Comparison of ENCODE assay signal across 8 cellular contexts in the genomic region with DNA sequence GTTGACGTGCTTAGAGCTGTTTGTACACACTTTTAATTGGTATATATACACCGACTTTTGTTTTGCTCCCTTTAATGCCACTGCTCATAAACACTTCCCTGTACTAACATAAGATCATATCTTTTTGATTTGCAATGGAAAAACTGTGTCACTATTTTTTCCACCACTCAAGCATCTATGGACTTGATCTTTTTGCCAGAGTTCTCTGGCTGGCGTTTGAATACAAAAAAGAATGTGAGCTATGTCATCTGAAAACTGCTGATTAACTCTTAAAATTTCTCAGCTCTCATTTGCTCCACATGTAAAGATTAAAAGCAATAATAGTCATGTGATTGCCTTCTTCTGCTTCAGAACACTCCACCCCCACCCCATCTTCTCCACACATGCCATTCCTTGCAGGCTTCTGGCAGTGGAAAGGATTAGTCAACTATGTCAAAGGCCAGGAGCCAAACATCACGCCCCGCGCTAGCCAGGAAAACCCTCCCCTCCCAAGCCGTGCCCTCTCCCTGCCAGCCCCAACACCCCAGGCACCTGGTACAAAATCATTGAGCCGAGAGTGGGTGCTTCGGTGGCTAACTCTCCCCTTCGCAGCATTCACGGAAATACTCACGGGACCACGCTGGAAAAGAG.
A peak's percentile ranks its signal among the peaks of the same experiment; 100 is the strongest.
DNase-seq lines count a peak whose midpoint lies in the region; ATAC-seq and TF ChIP-seq lines count a peak whose summit lies in the region.

No MANE protein-coding gene starts in this region.

- CTCF ChIA-PET in BJ (lab: Yijun Ruan, JAX), result interaction anchor here (0.9 to 3.0 kb wide), 4 partner anchors 14 to 262 kb away, joined by 3 to 13 read pairs (median 4); no protein-coding TSS in a partner anchor
- CTCF ChIA-PET in PC-9 (lab: Charles Lee), result no interaction called here

- intact Hi-C loops in PC-9 (cut with micrococcal nuclease; ENCODE audit: unreplicated experiment), result loop anchor here (1.0 kb wide), 1 partner anchor 13 kb away; no protein-coding TSS in a partner anchor

- peaks cover 9% of the 10 kb centered on the region; the same call in 1 of the 2 replicates for H3F3A ChIP-seq in PC-9 (ENCODE audit: insufficient read depth, low read depth)

- DNase-seq in BJ (ENCODE audit: low read depth), result peak; percentile 82
- DNase-seq in PC-9, result peak; percentile 80
- peak; percentile 81 for DNase-seq in epidermal melanocyte (ENCODE audit: insufficient read length, low spot score)
- no peak for DNase-seq in DMS53 (lab: John Stamatoyannopoulos, UW)
- no peak for DNase-seq in GM19238 (ENCODE audit: insufficient read length, low spot score)

- H3K4me1 ChIP-seq in PC-9 (replicated peaks; ENCODE audit: insufficient read depth), result peaks cover 24% of the 10 kb centered on the region

- H3K27me3 Mint-ChIP-seq in nephron (ENCODE audit: low read depth), result peaks cover under 1% of the 10 kb centered on the region

- H3K4me3 ChIP-seq in BJ (ENCODE audit: low read depth, low read length), result no peak overlapping the region
- peak overlapping the region; percentile 32; the same call in 1 of the 2 replicates for H3K4me3 ChIP-seq in PC-9

- no peak for TF ChIP-seq POLR2A in GM18505 (IDR thresholded peaks at IDR 0.05; ENCODE audit: borderline replicate concordance, extremely low read depth, insufficient read depth, insufficient read length)

- H3K9me3 ChIP-seq in PC-9 (ENCODE audit: insufficient read depth, low read depth), result no peaks in the 10 kb centered on the region

- H3K4me1 Mint-ChIP-seq in nephron, result peaks cover 51% of the 10 kb centered on the region

- ATAC-seq in GM18511 (IDR thresholded peaks at IDR 0.05; ENCODE audit: unreplicated experiment) (no peak), GM18505 (IDR thresholded peaks at IDR 0.05; ENCODE audit: unreplicated experiment) (no peak)

- H3K4me2 ChIP-seq in PC-9, result peak overlapping the region; percentile 76

- H2AFZ ChIP-seq in PC-9, result 0 out of 2 replicates have a peak overlapping the region, but pooled peaks have one; percentile 61

- H3K27me3 ChIP-seq in BJ (ENCODE audit: control insufficient read depth, insufficient read depth, low read length), result no peaks in the 10 kb centered on the region
- no peaks in the 10 kb centered on the region for H3K27me3 ChIP-seq in PC-9 (ENCODE audit: insufficient read depth, low read depth)

- H3K79me2 ChIP-seq in PC-9 (ENCODE audit: low read depth), result no peaks in the 10 kb centered on the region

- H3K4me3 Mint-ChIP-seq in nephron, result peak overlapping the region in 1 of 3 experiments; percentile 4

- no TSS peak for BruUV-seq in PC-9 (replicated peaks; lab: Mats Ljungman, UMichigan)

- H3K36me3 Mint-ChIP-seq in nephron (ENCODE audit: low read depth), result no peaks in the 10 kb centered on the region

- peak overlapping the region; percentile 68 to 94 (median 87) for H3K27ac Mint-ChIP-seq in nephron

- H4K20me1 ChIP-seq in PC-9 (ENCODE audit: insufficient read depth), result no peaks in the 10 kb centered on the region

- H3K36me3 ChIP-seq in BJ (ENCODE audit: control insufficient read depth, insufficient read depth, low read length) (no peaks in the 10 kb centered on the region), PC-9 (ENCODE audit: low read depth) (no peaks in the 10 kb centered on the region)

- TF ChIP-seq CTCF in BJ (IDR thresholded peaks at IDR 0.05; ENCODE audit: insufficient read depth, low read depth, low read length), result no peak
- TF ChIP-seq CTCF in PC-9 (conservative IDR thresholded peaks at IDR 0.05), result no peak
- no peak for TF ChIP-seq CTCF in nephron (IDR thresholded peaks at IDR 0.05; ENCODE audit: unreplicated experiment in 3 of 3)

- H3K9me2 ChIP-seq in PC-9 (ENCODE audit: insufficient read depth), result no peaks in the 10 kb centered on the region

- H3K9me3 Mint-ChIP-seq in nephron, result no peaks in the 10 kb centered on the region

- POLR2A ChIA-PET in BJ (lab: Charles Lee) (no interaction called here), PC-9 (lab: Charles Lee; ENCODE audit: unreplicated experiment) (no interaction called here)

- H3K27ac ChIP-seq in PC-9, result peak overlapping the region; percentile 75

Comparison
In these comparisons a context has a peak if more than half of its experiments do, and no peak if none do; other contexts are left out.
1. DNase-seq: peak in BJ (single experiment), PC-9 (2 of 2) and epidermal melanocyte (single experiment); none in DMS53 (single experiment) and GM19238 (single experiment).